In genomic region chrX:9465380-9466114, GRCh38 we compare ENCODE assay signal across 1 cellular context.
TF ChIP-seq lines count a peak whose summit lies in the region.

No MANE protein-coding gene starts in this region.

TF ChIP-seq in GM23338, 12 proteins besides CTCF, POLR2A, EP300 and RAD21:
- TF ChIP-seq ZNF462 (CRISPR knock-in tag; IDR thresholded peaks at IDR 0.05) (no peak), EZH2 (IDR thresholded peaks at IDR 0.05; ENCODE audit: low read depth, unreplicated experiment) (no peak)
